ENCODE assay signal across 29 cellular contexts in the genomic region with DNA sequence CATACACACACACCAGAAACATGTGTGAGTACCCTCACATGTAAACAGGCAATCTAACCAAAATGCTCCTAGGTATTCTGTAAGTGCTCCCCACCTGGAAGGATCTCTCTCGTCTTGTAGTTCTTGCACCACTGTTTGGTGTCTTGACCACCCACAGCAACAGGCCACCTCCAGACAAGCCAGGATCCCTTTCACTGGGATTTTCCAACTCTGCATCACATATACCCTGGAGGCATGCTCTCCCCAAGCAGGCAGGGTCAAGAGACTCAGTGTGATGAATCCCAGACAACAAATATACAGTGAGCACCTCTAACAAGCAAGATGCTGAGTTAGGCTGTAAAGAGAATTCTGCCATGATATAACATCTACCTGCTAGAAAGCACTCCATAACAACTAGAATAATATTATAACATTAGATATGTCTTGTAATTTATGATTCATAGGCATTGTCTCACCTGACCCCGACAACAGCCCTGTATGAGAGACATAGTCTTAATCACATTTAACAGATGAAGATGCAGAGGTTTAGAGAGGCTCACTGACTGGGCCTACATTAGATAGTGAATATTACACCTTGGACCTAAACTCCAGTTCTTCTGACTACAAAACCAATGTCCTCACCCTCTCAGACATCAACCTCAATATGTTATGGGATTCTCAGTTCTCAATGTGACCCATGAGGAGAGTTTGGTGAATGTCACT.
DNase-seq lines count a peak whose midpoint lies in the region; ATAC-seq and TF ChIP-seq lines count a peak whose summit lies in the region.
"Had no signal": no experiment of that assay in that cellular context is flagged by ENCODE, and none has a peak within 500 bp of the region (broad histone marks: within the 10 kb centered on the region; RNA-seq: fewer than 3 reads in every experiment).

No MANE protein-coding gene starts in this region.

- H2AFZ ChIP-seq in DND-41 (ENCODE audit: low read depth, low read length) (no peak overlapping the region), mesenchymal stem cell (ENCODE audit: low read depth, low read length) (no peak overlapping the region)

- no peak overlapping the region for H4K91ac ChIP-seq in mesenchymal stem cell (ENCODE audit: low read length)

- no peaks in the 10 kb centered on the region for H3K36me3 ChIP-seq in DND-41 (ENCODE audit: insufficient read depth, low read length)
- H3K36me3 ChIP-seq in mesenchymal stem cell (ENCODE audit: control insufficient read depth in 1 of 2, insufficient read depth in 2 of 2, low read depth in 1 of 2, low read length in 2 of 2), result no peaks in the 10 kb centered on the region
- H3K36me3 ChIP-seq: cardiac muscle cell, vagina had no signal

- H3K4me1 Mint-ChIP-seq in T-helper 1 cell treated with Interleukin-12 subunit alpha and Interleukin-12 subunit beta and Interleukin-4 antibody, amounts not matched to agents 30 μg/mL and 1 μg/mL, for 36 hours (ENCODE audit: low read depth), result peaks cover 25% of the 10 kb centered on the region
- H3K4me1 Mint-ChIP-seq in activated T-helper 17 cell treated with anti-CD3 and anti-CD28 coated beads, Interleukin-2, amount 50 U/mL, for 72 hours, result peaks cover 12% of the 10 kb centered on the region

- H3K9me3 ChIP-seq in DND-41 (ENCODE audit: insufficient read depth, low read length, severe bottlenecking) (no peaks in the 10 kb centered on the region), mesenchymal stem cell (ENCODE audit: control insufficient read depth, low read length) (no peaks in the 10 kb centered on the region)
- H3K9me3 ChIP-seq: testis, vagina had no signal

- DNase-seq in T-helper 1 cell (no peak), DND-41 (no peak), mesenchymal stem cell (peak; percentile 25), occipital lobe (lab: John Stamatoyannopoulos, UW) (no peak), inferior parietal cortex (ENCODE audit: extremely low spot score) (no peak)
- DNase-seq: activated CD4-positive, alpha-beta T cell treated with anti-CD3 and anti-CD28 coated beads for 1 hour; aorta; effector memory CD4-positive, alpha-beta T cell; mesendoderm; MV-4-11; NCI-H1436 treated with DMSO at 0.1 percent for 48 hours; NCI-H345; NCI-H748 treated with DMSO at 0.1 percent for 48 hours; RPMI8226; stimulated activated CD4-positive, alpha-beta T cell treated with anti-CD3 and anti-CD28 coated beads, Interleukin-15, amount 100 ng/mL, for 24 hours; stimulated activated naive CD4-positive, alpha-beta T cell; testis had no signal

- no peak overlapping the region for H3K23ac ChIP-seq in mesenchymal stem cell (ENCODE audit: low read length in 2 of 2)

- H3K4me3 ChIP-seq in DND-41 (ENCODE audit: low read depth in 1 of 2, low read length in 2 of 2), result no peak overlapping the region
- H3K4me3 ChIP-seq in mesenchymal stem cell (ENCODE audit: insufficient read depth in 1 of 2, low read depth in 1 of 2, low read length in 2 of 2), result no peak overlapping the region
- H3K4me3 ChIP-seq: cardiac muscle cell, coronary artery, testis, vagina had no signal

- H3K4me1 ChIP-seq in DND-41 (ENCODE audit: insufficient read depth, low read length) (peaks cover 19% of the 10 kb centered on the region), mesenchymal stem cell (ENCODE audit: control insufficient read depth, insufficient read depth, low read depth, low read length) (no peaks in the 10 kb centered on the region)
- H3K4me1 ChIP-seq: testis, vagina had no signal

- no peaks in the 10 kb centered on the region for H4K20me1 ChIP-seq in DND-41 (ENCODE audit: insufficient read depth, low read length)

- peaks cover 16% of the 10 kb centered on the region for H3K36me3 Mint-ChIP-seq in T-helper 1 cell treated with Interleukin-12 subunit alpha and Interleukin-12 subunit beta and Interleukin-4 antibody, amounts not matched to agents 30 μg/mL and 1 μg/mL, for 36 hours (ENCODE audit: low read depth)
- no peaks in the 10 kb centered on the region for H3K36me3 Mint-ChIP-seq in activated T-helper 17 cell treated with anti-CD3 and anti-CD28 coated beads, Interleukin-2, amount 50 U/mL, for 72 hours (ENCODE audit: low read depth)
- H3K36me3 Mint-ChIP-seq: CD14-positive monocyte, T-cell had no signal

- H3K9ac ChIP-seq in DND-41 (ENCODE audit: low read depth, low read length) (no peak overlapping the region), mesenchymal stem cell (ENCODE audit: low read length) (no peak overlapping the region)
- H3K9ac ChIP-seq: KMS-11 had no signal

- no peak overlapping the region for H2BK5ac ChIP-seq in mesenchymal stem cell (ENCODE audit: low read depth, low read length, poor library complexity, severe bottlenecking)

- no peak overlapping the region for H3K4me2 ChIP-seq in DND-41 (ENCODE audit: insufficient read depth, low read length)
- no peak overlapping the region for H3K4me2 ChIP-seq in mesenchymal stem cell (ENCODE audit: low read length, poor library complexity, severe bottlenecking)
- H3K4me2 ChIP-seq: KMS-11 had no signal

- H2AK5ac ChIP-seq in mesenchymal stem cell (ENCODE audit: low read length, severe bottlenecking), result no peak overlapping the region

- H3K27ac Mint-ChIP-seq in T-helper 1 cell treated with Interleukin-12 subunit alpha and Interleukin-12 subunit beta and Interleukin-4 antibody, amounts not matched to agents 30 μg/mL and 1 μg/mL, for 36 hours, result peak overlapping the region; percentile 77
- H3K27ac Mint-ChIP-seq in activated T-helper 17 cell treated with anti-CD3 and anti-CD28 coated beads, Interleukin-2, amount 50 U/mL, for 72 hours, result peak overlapping the region; percentile 57

- no peak overlapping the region for H3K18ac ChIP-seq in mesenchymal stem cell (ENCODE audit: low read depth in 1 of 2, low read length in 2 of 2)

- no peaks in the 10 kb centered on the region for H3K27me3 Mint-ChIP-seq in T-helper 1 cell treated with Interleukin-12 subunit alpha and Interleukin-12 subunit beta and Interleukin-4 antibody, amounts not matched to agents 30 μg/mL and 1 μg/mL, for 36 hours (ENCODE audit: low read depth)
- no peaks in the 10 kb centered on the region for H3K27me3 Mint-ChIP-seq in activated T-helper 17 cell treated with anti-CD3 and anti-CD28 coated beads, Interleukin-2, amount 50 U/mL, for 72 hours
- H3K27me3 Mint-ChIP-seq: T-cell had no signal

- H3K27me3 ChIP-seq in DND-41 (ENCODE audit: insufficient read depth, low read length, poor library complexity) (no peaks in the 10 kb centered on the region), mesenchymal stem cell (ENCODE audit: control insufficient read depth in 1 of 2, insufficient read depth in 1 of 2, low read length in 2 of 2) (no peaks in the 10 kb centered on the region)
- H3K27me3 ChIP-seq: cardiac muscle cell, testis, vagina had no signal

- H2BK120ac ChIP-seq in mesenchymal stem cell (ENCODE audit: low read depth, low read length), result no peak overlapping the region

- H3K9me3 Mint-ChIP-seq in T-helper 1 cell treated with Interleukin-12 subunit alpha and Interleukin-12 subunit beta and Interleukin-4 antibody, amounts not matched to agents 30 μg/mL and 1 μg/mL, for 36 hours, result peaks cover 18% of the 10 kb centered on the region
- H3K9me3 Mint-ChIP-seq in activated T-helper 17 cell treated with anti-CD3 and anti-CD28 coated beads, Interleukin-2, amount 50 U/mL, for 72 hours, result peaks cover 9% of the 10 kb centered on the region

- H3K4ac ChIP-seq in mesenchymal stem cell (ENCODE audit: low read depth in 1 of 2, low read length in 2 of 2), result no peak overlapping the region

- H3K4me3 Mint-ChIP-seq in T-helper 1 cell treated with Interleukin-12 subunit alpha and Interleukin-12 subunit beta and Interleukin-4 antibody, amounts not matched to agents 30 μg/mL and 1 μg/mL, for 36 hours, result no peak overlapping the region
- no peak overlapping the region for H3K4me3 Mint-ChIP-seq in activated T-helper 17 cell treated with anti-CD3 and anti-CD28 coated beads, Interleukin-2, amount 50 U/mL, for 72 hours
- H3K4me3 Mint-ChIP-seq: CD14-positive monocyte, T-cell had no signal

- no peak overlapping the region for H2BK12ac ChIP-seq in mesenchymal stem cell (ENCODE audit: low read length in 2 of 2)

- TF ChIP-seq CTCF in DND-41 (IDR thresholded peaks at IDR 0.05; ENCODE audit: borderline replicate concordance, extremely low read depth, low read length, poor library complexity, severe bottlenecking), result no peak

- H2BK15ac ChIP-seq in mesenchymal stem cell (ENCODE audit: low read depth, poor library complexity, severe bottlenecking), result no peak overlapping the region

- ATAC-seq in DND-41 (ENCODE audit: insufficient read depth, low read depth), result no peak
- no peak for ATAC-seq in activated T-helper 17 cell treated with anti-CD3 and anti-CD28 coated beads, Interleukin-2, amount 50 U/mL, for 72 hours (replicated peaks)
- no peak for ATAC-seq in GM21737 (IDR thresholded peaks at IDR 0.05; ENCODE audit: unreplicated experiment)
- ATAC-seq: activated naive CD4-positive, alpha-beta T cell treated with anti-CD3 and anti-CD28 coated beads, Interleukin-2, amount 50 U/mL, for 72 hours; esophagus mucosa had no signal

- H3K27ac ChIP-seq in DND-41 (ENCODE audit: low read length) (peak overlapping the region; percentile 64), mesenchymal stem cell (ENCODE audit: low read length, poor library complexity, severe bottlenecking) (no peak overlapping the region)
- H3K27ac ChIP-seq: 22Rv1, cardiac muscle cell, coronary artery, KMS-11, testis, vagina had no signal

- H3K79me2 ChIP-seq in DND-41 (ENCODE audit: insufficient read depth, low read length), result no peaks in the 10 kb centered on the region

- no peaks in the 10 kb centered on the region for H3K79me1 ChIP-seq in mesenchymal stem cell (replicated peaks; ENCODE audit: low read length, poor library complexity, severe bottlenecking)

- 78% methylated on average over 2 of the region's 2 CpGs for whole genome bisulfite sequencing in mesenchymal stem cell

- H3K14ac ChIP-seq in mesenchymal stem cell (ENCODE audit: low read length in 2 of 2), result no peak overlapping the region

- no peak overlapping the region for H4K8ac ChIP-seq in mesenchymal stem cell (ENCODE audit: low read length)
